In genomic region chr12:96881608-96882007, GRCh38 we compare ENCODE assay signal across 29 cellular contexts.
"Had no signal": no experiment of that assay in that cellular context is flagged by ENCODE, and none has a peak within 500 bp of the region (broad histone marks: within the 10 kb centered on the region; RNA-seq: fewer than 3 reads in every experiment).

No MANE protein-coding gene starts in this region.

- H3K27ac ChIP-seq: stomach, suprapubic skin, testis, thoracic aorta, thyroid gland, tibial artery, tibial nerve, transverse colon, upper lobe of left lung, upper lobe of right lung, uterus, vagina had no signal

- DNase-seq: stimulated activated CD4-positive, alpha-beta T cell treated with anti-CD3 and anti-CD28 coated beads, Interleukin-2, amount 100 ng/mL, for 48 hours; stimulated activated CD4-positive, alpha-beta T cell treated with anti-CD3 and anti-CD28 coated beads, Interleukin-4, amount 100 ng/mL, for 1 hour; stimulated activated CD4-positive, alpha-beta T cell treated with anti-CD3 and anti-CD28 coated beads, Interleukin-4, amount 100 ng/mL, for 24 hours; stimulated activated CD4-positive, alpha-beta T cell treated with anti-CD3 and anti-CD28 coated beads, Interleukin-4, amount 100 ng/mL, for 4 hours; stimulated activated CD8-positive, alpha-beta memory T cell treated with anti-CD3 and anti-CD28 coated beads, Interleukin-4, amount 100 ng/mL, for 48 hours; stimulated activated naive B cell treated with anti-CD40 and anti-IgM and Interleukin-4, amounts not matched to agents 10 μg/mL and 1 μg/mL and 100 μg/mL, for 72 hours; stimulated activated naive CD4-positive, alpha-beta T cell; stimulated activated naive CD4-positive, alpha-beta T cell treated with Interleukin-2 at 50 U/mL for 16 hours; stimulated activated naive CD8-positive, alpha-beta T cell treated with anti-CD3 and anti-CD28 coated beads, Interleukin-15, amount 100 ng/mL, for 72 hours; stimulated activated naive CD8-positive, alpha-beta T cell treated with anti-CD3 and anti-CD28 coated beads, Interleukin-15, Interleukin-2, amounts not matched to agents 100 U/mL and 50 U/mL, for 24 hours; stomach; substantia nigra; testis; thyroid gland; tibial artery; transverse colon; trophoblast cell; upper lobe of left lung; upper lobe of right lung; uterus had no signal

- H3K36me3 ChIP-seq: stomach, suprapubic skin, thoracic aorta, thyroid gland, tibial artery, tibial nerve, transverse colon, upper lobe of left lung, upper lobe of right lung, uterus, vagina had no signal

- H3K4me1 Mint-ChIP-seq: stimulated activated effector memory CD8-positive, alpha-beta T cell treated with anti-CD3 and anti-CD28 coated beads, Interleukin-12 subunit alpha, Interleukin-12 subunit beta, amount 100 ng/mL, for 72 hours; stimulated activated memory B cell treated with anti-CD40 and anti-IgM and Interleukin-4, amounts not matched to agents 10 μg/mL and 1 μg/mL and 100 μg/mL, for 72 hours; stimulated activated naive B cell treated with anti-CD40 and anti-IgM and Interleukin-4, amounts not matched to agents 10 μg/mL and 1 μg/mL and 100 μg/mL, for 72 hours; stimulated activated naive CD8-positive, alpha-beta T cell treated with anti-CD3 and anti-CD28 coated beads, Interleukin-15, amount 100 ng/mL, for 72 hours had no signal

- H3K4me3 ChIP-seq: stomach, suprapubic skin, testis, thoracic aorta, thyroid gland, tibial artery, tibial nerve, transverse colon, upper lobe of left lung, upper lobe of right lung, uterus, vagina had no signal

- H3K9me3 ChIP-seq: stomach, suprapubic skin, testis, thoracic aorta, thyroid gland, tibial artery, tibial nerve, transverse colon, upper lobe of left lung, upper lobe of right lung, uterus, vagina had no signal

- H3K4me1 ChIP-seq: stomach, suprapubic skin, thyroid gland, tibial artery, tibial nerve, transverse colon, upper lobe of left lung, upper lobe of right lung, uterus, vagina had no signal

- H3K9me3 Mint-ChIP-seq: stimulated activated effector memory CD8-positive, alpha-beta T cell treated with anti-CD3 and anti-CD28 coated beads, Interleukin-12 subunit alpha, Interleukin-12 subunit beta, amount 100 ng/mL, for 72 hours; stimulated activated memory B cell treated with anti-CD40 and anti-IgM and Interleukin-4, amounts not matched to agents 10 μg/mL and 1 μg/mL and 100 μg/mL, for 72 hours; stimulated activated naive B cell treated with anti-CD40 and anti-IgM and Interleukin-4, amounts not matched to agents 10 μg/mL and 1 μg/mL and 100 μg/mL, for 72 hours; stimulated activated naive CD8-positive, alpha-beta T cell treated with anti-CD3 and anti-CD28 coated beads, Interleukin-15, amount 100 ng/mL, for 72 hours; stimulated activated naive CD8-positive, alpha-beta T cell treated with anti-CD3 and anti-CD28 coated beads, Interleukin-15, Interleukin-2, amounts not matched to agents 100 ng/mL and 50 ng/mL, for 24 hours; type B pancreatic cell had no signal

- FAIRE-seq: urothelium cell line had no signal

- H3K36me3 Mint-ChIP-seq: stimulated activated effector memory CD8-positive, alpha-beta T cell treated with anti-CD3 and anti-CD28 coated beads, Interleukin-12 subunit alpha, Interleukin-12 subunit beta, amount 100 ng/mL, for 72 hours; stimulated activated memory B cell treated with anti-CD40 and anti-IgM and Interleukin-4, amounts not matched to agents 10 μg/mL and 1 μg/mL and 100 μg/mL, for 72 hours; stimulated activated naive B cell treated with anti-CD40 and anti-IgM and Interleukin-4, amounts not matched to agents 10 μg/mL and 1 μg/mL and 100 μg/mL, for 72 hours; type B pancreatic cell had no signal

- ATAC-seq: stimulated activated effector memory CD8-positive, alpha-beta T cell treated with anti-CD3 and anti-CD28 coated beads, Interleukin-12 subunit alpha, Interleukin-12 subunit beta, amount 100 ng/mL, for 72 hours; stimulated activated memory B cell treated with anti-CD40 and anti-IgM and Interleukin-4, amounts not matched to agents 10 μg/mL and 1 μg/mL and 100 μg/mL, for 72 hours; stimulated activated naive B cell treated with anti-CD40 and anti-IgM and Interleukin-4, amounts not matched to agents 10 μg/mL and 1 μg/mL and 100 μg/mL, for 72 hours; stimulated activated naive CD8-positive, alpha-beta T cell treated with anti-CD3 and anti-CD28 coated beads, Interleukin-15, amount 100 ng/mL, for 72 hours; stimulated activated naive CD8-positive, alpha-beta T cell treated with anti-CD3 and anti-CD28 coated beads, Interleukin-15, Interleukin-2, amounts not matched to agents 100 U/mL and 50 U/mL, for 24 hours; upper lobe of right lung had no signal

- H3K27ac Mint-ChIP-seq: stimulated activated effector memory CD8-positive, alpha-beta T cell treated with anti-CD3 and anti-CD28 coated beads, Interleukin-12 subunit alpha, Interleukin-12 subunit beta, amount 100 ng/mL, for 72 hours; stimulated activated memory B cell treated with anti-CD40 and anti-IgM and Interleukin-4, amounts not matched to agents 10 μg/mL and 1 μg/mL and 100 μg/mL, for 72 hours; stimulated activated naive B cell treated with anti-CD40 and anti-IgM and Interleukin-4, amounts not matched to agents 10 μg/mL and 1 μg/mL and 100 μg/mL, for 72 hours; stimulated activated naive CD8-positive, alpha-beta T cell treated with anti-CD3 and anti-CD28 coated beads, Interleukin-15, amount 100 ng/mL, for 72 hours; stimulated activated naive CD8-positive, alpha-beta T cell treated with anti-CD3 and anti-CD28 coated beads, Interleukin-15, Interleukin-2, amounts not matched to agents 100 ng/mL and 50 ng/mL, for 24 hours; type B pancreatic cell had no signal

- H3K4me3 Mint-ChIP-seq: stimulated activated effector memory CD8-positive, alpha-beta T cell treated with anti-CD3 and anti-CD28 coated beads, Interleukin-12 subunit alpha, Interleukin-12 subunit beta, amount 100 ng/mL, for 72 hours; stimulated activated memory B cell treated with anti-CD40 and anti-IgM and Interleukin-4, amounts not matched to agents 10 μg/mL and 1 μg/mL and 100 μg/mL, for 72 hours; stimulated activated naive B cell treated with anti-CD40 and anti-IgM and Interleukin-4, amounts not matched to agents 10 μg/mL and 1 μg/mL and 100 μg/mL, for 72 hours; stimulated activated naive CD8-positive, alpha-beta T cell treated with anti-CD3 and anti-CD28 coated beads, Interleukin-15, amount 100 ng/mL, for 72 hours; stimulated activated naive CD8-positive, alpha-beta T cell treated with anti-CD3 and anti-CD28 coated beads, Interleukin-15, Interleukin-2, amounts not matched to agents 100 ng/mL and 50 ng/mL, for 24 hours; type B pancreatic cell had no signal

- H3K27me3 ChIP-seq: stomach, suprapubic skin, testis, thyroid gland, tibial artery, tibial nerve, transverse colon, upper lobe of left lung, upper lobe of right lung, uterus, vagina had no signal
